Comparison of ENCODE assay signal across 8 cellular contexts in genomic region chr4:144645621-144646522, GRCh38. TPM values are rescaled to one million over a fixed set of nuclear protein-coding genes. Genes with fewer than 3 reads are reported as not detected.
A peak's percentile ranks its signal among the peaks of the same experiment; 100 is the strongest.
DNase-seq lines count a peak whose midpoint lies in the region; ATAC-seq and TF ChIP-seq lines count a peak whose summit lies in the region.

TSS of gene HHIP (plus strand) at chr4:144646156. CDS start at chr4:144646676, 520 bp downstream.

- intact Hi-C loops in activated T-helper 2 cell treated with anti-CD3 and anti-CD28 coated beads, Interferon-gamma antibody, Interleukin-2, Interleukin-4, amounts not matched to agents 10 μg/mL and 5 μg/mL and 100 μg/mL, durations not matched to agents 14 hours and 24 hours and 36 hours (cut with micrococcal nuclease), result loop anchor here (5.0 to 10.0 kb wide), 2 partner anchors 419 to 474 kb away; no protein-coding TSS in a partner anchor
- intact Hi-C loops in natural killer cell (cut with micrococcal nuclease), result no loop called here

- peak within 1 kb of the TSS; percentile 83 for H3K4me3 Mint-ChIP-seq in activated T-helper 2 cell treated with anti-CD3 and anti-CD28 coated beads, Interferon-gamma antibody, Interleukin-2, Interleukin-4, amounts not matched to agents 10 μg/mL and 5 μg/mL and 100 μg/mL, durations not matched to agents 14 hours and 24 hours and 36 hours (ENCODE audit: low read depth)
- H3K4me3 Mint-ChIP-seq in natural killer cell, result peak within 1 kb of the TSS; percentile 92

- H3K4me3 ChIP-seq in AG10803 (ENCODE audit: low read length), result peak within 1 kb of the TSS; percentile 60
- no peak within 1 kb of the TSS for H3K4me3 ChIP-seq in effector memory CD4-positive, alpha-beta T cell (ENCODE audit: insufficient read depth, low read depth, low read length, poor library complexity, severe bottlenecking)

- H3K27ac Mint-ChIP-seq in activated T-helper 2 cell treated with anti-CD3 and anti-CD28 coated beads, Interferon-gamma antibody, Interleukin-2, Interleukin-4, amounts not matched to agents 10 μg/mL and 5 μg/mL and 100 μg/mL, durations not matched to agents 14 hours and 24 hours and 36 hours, result no peak within 1 kb of the TSS
- H3K27ac Mint-ChIP-seq in natural killer cell, result peak within 1 kb of the TSS; percentile 21 to 23

- no peaks in the 10 kb centered on the region for H3K9me3 Mint-ChIP-seq in activated T-helper 2 cell treated with anti-CD3 and anti-CD28 coated beads, Interferon-gamma antibody, Interleukin-2, Interleukin-4, amounts not matched to agents 10 μg/mL and 5 μg/mL and 100 μg/mL, durations not matched to agents 14 hours and 24 hours and 36 hours
- no peaks in the 10 kb centered on the region for H3K9me3 Mint-ChIP-seq in natural killer cell

- ATAC-seq in GM18502 (IDR thresholded peaks at IDR 0.05; ENCODE audit: poor library complexity, unreplicated experiment) (peak; percentile 54), foreskin keratinocyte (peak; percentile 73), natural killer cell (peak; percentile 46 to 71 (median 67))

- no peaks in the 10 kb centered on the region for H3K36me3 Mint-ChIP-seq in activated T-helper 2 cell treated with anti-CD3 and anti-CD28 coated beads, Interferon-gamma antibody, Interleukin-2, Interleukin-4, amounts not matched to agents 10 μg/mL and 5 μg/mL and 100 μg/mL, durations not matched to agents 14 hours and 24 hours and 36 hours (ENCODE audit: low read depth)
- H3K36me3 Mint-ChIP-seq in natural killer cell, result no peaks in the 10 kb centered on the region

- H3K9me3 ChIP-seq in effector memory CD4-positive, alpha-beta T cell (ENCODE audit: control insufficient read depth, low read length), result no peaks in the 10 kb centered on the region

- no peak for TF ChIP-seq CTCF in AG10803 (conservative IDR thresholded peaks at IDR 0.05; ENCODE audit: low read length)
- no peak for TF ChIP-seq CTCF in foreskin keratinocyte (conservative IDR thresholded peaks at IDR 0.05)
- no peak for TF ChIP-seq CTCF in natural killer cell (IDR thresholded peaks at IDR 0.05)

- H3K27ac ChIP-seq in foreskin keratinocyte, result no peak within 1 kb of the TSS
- H3K27ac ChIP-seq in effector memory CD4-positive, alpha-beta T cell (ENCODE audit: insufficient read depth, low read length, poor library complexity, severe bottlenecking), result no peak within 1 kb of the TSS

- DNase-seq in AG10803 (ENCODE audit: low read depth) (peak; percentile 10), M059J (ENCODE audit: low read depth) (peak; percentile 51), foreskin keratinocyte (no peak), natural killer cell (no peak)
- peak; percentile 13 for DNase-seq in activated T-helper 2 cell treated with anti-CD3 and anti-CD28 coated beads, Interferon-gamma antibody, Interleukin-2, Interleukin-4, amounts not matched to agents 10 μg/mL and 5 μg/mL and 100 μg/mL, durations not matched to agents 14 hours and 24 hours and 36 hours (ENCODE audit: low spot score)
- no peak for DNase-seq in activated effector memory CD4-positive, alpha-beta T cell treated with Interleukin-2 at 50 U/mL for 16 hours
- DNase-seq in effector memory CD4-positive, alpha-beta T cell, result no peak

- no peaks in the 10 kb centered on the region for H3K36me3 ChIP-seq in effector memory CD4-positive, alpha-beta T cell (ENCODE audit: control insufficient read depth, insufficient read depth, low read length)

- H3K27me3 ChIP-seq in foreskin keratinocyte, result peaks cover 31% of the 10 kb centered on the region
- peaks cover 8% of the 10 kb centered on the region for H3K27me3 ChIP-seq in effector memory CD4-positive, alpha-beta T cell (replicated peaks; ENCODE audit: control insufficient read depth, insufficient read depth, low read length, poor library complexity, severe bottlenecking)

- H3K27me3 Mint-ChIP-seq in activated T-helper 2 cell treated with anti-CD3 and anti-CD28 coated beads, Interferon-gamma antibody, Interleukin-2, Interleukin-4, amounts not matched to agents 10 μg/mL and 5 μg/mL and 100 μg/mL, durations not matched to agents 14 hours and 24 hours and 36 hours (ENCODE audit: low read depth), result peaks cover 58% of the 10 kb centered on the region
- H3K27me3 Mint-ChIP-seq in natural killer cell (ENCODE audit: low read depth in 2 of 2), result peaks cover 23 to 28% of the 10 kb centered on the region in 2 donors

- H3K4me1 ChIP-seq in foreskin keratinocyte, result no peaks in the 10 kb centered on the region
- peaks cover 4% of the 10 kb centered on the region for H3K4me1 ChIP-seq in effector memory CD4-positive, alpha-beta T cell (ENCODE audit: control insufficient read depth, insufficient read depth, low read length, poor library complexity, severe bottlenecking)

- H3K4me1 Mint-ChIP-seq in activated T-helper 2 cell treated with anti-CD3 and anti-CD28 coated beads, Interferon-gamma antibody, Interleukin-2, Interleukin-4, amounts not matched to agents 10 μg/mL and 5 μg/mL and 100 μg/mL, durations not matched to agents 14 hours and 24 hours and 36 hours (ENCODE audit: low read depth), result peaks cover 19% of the 10 kb centered on the region
- H3K4me1 Mint-ChIP-seq in natural killer cell, result peaks cover 21 to 23% of the 10 kb centered on the region in 2 donors

RNA-seq across cellular contexts. Expression of gene HHIP, which starts in this region (rescaled TPM):
- 0.17 and 2.8 TPM in 2 replicates for total RNA-seq in M059J (2014; rRNA removed; shearing (Covaris generic))
- total RNA-seq in activated T-helper 2 cell treated with anti-CD3 and anti-CD28 coated beads, Interferon-gamma antibody, Interleukin-2, Interleukin-4, amounts not matched to agents 10 μg/mL and 5 μg/mL and 100 μg/mL, durations not matched to agents 14 hours and 24 hours and 36 hours, result not detected in 2 replicates
- total RNA-seq in foreskin keratinocyte (0.53 and 0.75 TPM in 2 replicates), natural killer cell (not detected)
- polyA plus RNA-seq in foreskin keratinocyte, result 0.52 and 1.6 TPM in 2 replicates

Comparison
In these comparisons a context has a peak if more than half of its experiments do, and no peak if none do; other contexts are left out.
1. Peak in DNase-seq in activated T-helper 2 cell treated with anti-CD3 and anti-CD28 coated beads, Interferon-gamma antibody, Interleukin-2, Interleukin-4, amounts not matched to agents 10 μg/mL and 5 μg/mL and 100 μg/mL, durations not matched to agents 14 hours and 24 hours and 36 hours; RNA of the gene not detected or under 1 TPM.
2. Peak in ATAC-seq in natural killer cell; RNA of the gene not detected or under 1 TPM.
3. DNase-seq: peak in AG10803 (single experiment) and M059J (single experiment); none in foreskin keratinocyte (0 of 2), natural killer cell (single experiment), activated effector memory CD4-positive, alpha-beta T cell treated with Interleukin-2 at 50 U/mL for 16 hours (single experiment) and effector memory CD4-positive, alpha-beta T cell (0 of 3).
4. Peak in every context shown above with its lines, with median percentiles within 50 percentile points of each other: ATAC-seq.